In genomic region chr7:75915416-75916156, GRCh38 we compare ENCODE assay signal across 8 cellular contexts. TPM values are rescaled to one million over a fixed set of nuclear protein-coding genes. Genes with fewer than 3 reads are reported as not detected.
A peak's percentile ranks its signal among the peaks of the same experiment; 100 is the strongest.
DNase-seq lines count a peak whose midpoint lies in the region; ATAC-seq and TF ChIP-seq lines count a peak whose summit lies in the region.

No MANE protein-coding gene starts in this region.

- no peaks in the 10 kb centered on the region for H3K36me3 Mint-ChIP-seq in activated naive CD4-positive, alpha-beta T cell treated with anti-CD3 and anti-CD28 coated beads, Interleukin-2, amount 10 ng/mL, durations not matched to agents 7 days and 5 days
- no peaks in the 10 kb centered on the region for H3K36me3 Mint-ChIP-seq in activated CD8-positive, alpha-beta memory T cell treated with anti-CD3 and anti-CD28 coated beads, Interleukin-2, amount 10 ng/mL, durations not matched to agents 7 days and 5 days
- H3K36me3 Mint-ChIP-seq in neural progenitor cell: peaks cover 6% of the 10 kb centered on the region

- H3K27me3 ChIP-seq in Karpas-422 (ENCODE audit: low read length) (no peaks in the 10 kb centered on the region), neural progenitor cell (no peaks in the 10 kb centered on the region)

- H3K9ac ChIP-seq in Karpas-422 (ENCODE audit: low read length): peak overlapping the region; percentile 88
- peak overlapping the region; percentile 68 for H3K9ac ChIP-seq in neural progenitor cell

- H3K9me2 ChIP-seq in Karpas-422 (replicated peaks; ENCODE audit: insufficient read depth, low read length): no peaks in the 10 kb centered on the region

- H3K36me3 ChIP-seq in Karpas-422 (ENCODE audit: insufficient read depth, low read length): no peaks in the 10 kb centered on the region
- no peaks in the 10 kb centered on the region for H3K36me3 ChIP-seq in neural progenitor cell

- no peaks in the 10 kb centered on the region for H4K20me1 ChIP-seq in Karpas-422 (ENCODE audit: insufficient read depth, low read depth, low read length)
- H4K20me1 ChIP-seq in neural progenitor cell (ENCODE audit: low read depth): peaks cover 33% of the 10 kb centered on the region

- H3K9me3 ChIP-seq in Karpas-422 (ENCODE audit: low read length) (no peaks in the 10 kb centered on the region), neural progenitor cell (ENCODE audit: low read depth) (no peaks in the 10 kb centered on the region)

- peak overlapping the region; percentile 96 for H3K4me2 ChIP-seq in Karpas-422 (ENCODE audit: low read depth, low read length, poor library complexity, severe bottlenecking)
- peak overlapping the region; percentile 93 for H3K4me2 ChIP-seq in neural progenitor cell

- no peaks in the 10 kb centered on the region for H3K9me3 Mint-ChIP-seq in activated naive CD4-positive, alpha-beta T cell treated with anti-CD3 and anti-CD28 coated beads, Interleukin-2, amount 10 ng/mL, durations not matched to agents 7 days and 5 days
- no peaks in the 10 kb centered on the region for H3K9me3 Mint-ChIP-seq in activated CD8-positive, alpha-beta memory T cell treated with anti-CD3 and anti-CD28 coated beads, Interleukin-2, amount 10 ng/mL, durations not matched to agents 7 days and 5 days (ENCODE audit: low read depth)
- no peaks in the 10 kb centered on the region for H3K9me3 Mint-ChIP-seq in neural progenitor cell

- H3F3A ChIP-seq in neural progenitor cell (ENCODE audit: low read depth): peaks cover 8% of the 10 kb centered on the region

- H3K79me2 ChIP-seq in Karpas-422 (ENCODE audit: low read length): peaks cover 17% of the 10 kb centered on the region; the same call in 1 of the 2 replicates
- H3K79me2 ChIP-seq in neural progenitor cell (ENCODE audit: low read depth): peaks cover 54% of the 10 kb centered on the region

- peaks cover 25% of the 10 kb centered on the region for H3K27me3 Mint-ChIP-seq in activated naive CD4-positive, alpha-beta T cell treated with anti-CD3 and anti-CD28 coated beads, Interleukin-2, amount 10 ng/mL, durations not matched to agents 7 days and 5 days
- no peaks in the 10 kb centered on the region for H3K27me3 Mint-ChIP-seq in activated CD8-positive, alpha-beta memory T cell treated with anti-CD3 and anti-CD28 coated beads, Interleukin-2, amount 10 ng/mL, durations not matched to agents 7 days and 5 days
- H3K27me3 Mint-ChIP-seq in neural progenitor cell (ENCODE audit: insufficient read depth, low read depth): peaks cover 2% of the 10 kb centered on the region

- peak; percentile 49 for DNase-seq in activated naive CD4-positive, alpha-beta T cell treated with anti-CD3 and anti-CD28 coated beads, Interleukin-2, amount 10 ng/mL, durations not matched to agents 7 days and 5 days
- no peak for DNase-seq in activated naive CD4-positive, alpha-beta T cell (lab: John Stamatoyannopoulos, UW)
- DNase-seq in Karpas-422 (peak; percentile 58), fibroblast of mammary gland (ENCODE audit: low read depth) (peak; percentile 52), neural progenitor cell (ENCODE audit: low spot score) (peak; percentile 20)
- peak; percentile 50 for DNase-seq in activated CD8-positive, alpha-beta memory T cell treated with anti-CD3 and anti-CD28 coated beads, Interleukin-2, amount 10 ng/mL, durations not matched to agents 7 days and 5 days

- H2AFZ ChIP-seq in Karpas-422 (ENCODE audit: low read length) (peak overlapping the region; percentile 85; the same call in 1 of the 2 replicates), neural progenitor cell (replicated peaks) (no peak overlapping the region)

- no peak for ATAC-seq in activated CD8-positive, alpha-beta memory T cell treated with anti-CD3 and anti-CD28 coated beads, Interleukin-2, amount 10 ng/mL, durations not matched to agents 7 days and 5 days
- ATAC-seq in HG03097 (IDR thresholded peaks at IDR 0.05; ENCODE audit: low FRiP score, unreplicated experiment): no peak
- ATAC-seq in HG03521 (IDR thresholded peaks at IDR 0.05; ENCODE audit: unreplicated experiment): no peak

- peaks cover 21% of the 10 kb centered on the region for H3K4me1 ChIP-seq in Karpas-422 (ENCODE audit: low read length)
- peaks cover 12% of the 10 kb centered on the region for H3K4me1 ChIP-seq in neural progenitor cell

- H3K27ac Mint-ChIP-seq in activated naive CD4-positive, alpha-beta T cell treated with anti-CD3 and anti-CD28 coated beads, Interleukin-2, amount 10 ng/mL, durations not matched to agents 7 days and 5 days: peak overlapping the region; percentile 20
- H3K27ac Mint-ChIP-seq in activated CD8-positive, alpha-beta memory T cell treated with anti-CD3 and anti-CD28 coated beads, Interleukin-2, amount 10 ng/mL, durations not matched to agents 7 days and 5 days: peak overlapping the region; percentile 46
- H3K27ac Mint-ChIP-seq in neural progenitor cell: peak overlapping the region; percentile 83

- TF ChIP-seq CTCF in fibroblast of mammary gland (conservative IDR thresholded peaks at IDR 0.05; ENCODE audit: control insufficient read depth, insufficient read depth, low read depth, low read length) (no peak), neural progenitor cell (IDR thresholded peaks at IDR 0.05) (no peak)

- peaks cover 28% of the 10 kb centered on the region for H3K4me1 Mint-ChIP-seq in activated naive CD4-positive, alpha-beta T cell treated with anti-CD3 and anti-CD28 coated beads, Interleukin-2, amount 10 ng/mL, durations not matched to agents 7 days and 5 days
- H3K4me1 Mint-ChIP-seq in activated CD8-positive, alpha-beta memory T cell treated with anti-CD3 and anti-CD28 coated beads, Interleukin-2, amount 10 ng/mL, durations not matched to agents 7 days and 5 days: peaks cover 19% of the 10 kb centered on the region
- peaks cover 30% of the 10 kb centered on the region for H3K4me1 Mint-ChIP-seq in neural progenitor cell

- H3K27ac ChIP-seq in Karpas-422 (ENCODE audit: low read length): no peak overlapping the region
- H3K27ac ChIP-seq in neural progenitor cell: no peak overlapping the region

- CTCF ChIA-PET in activated naive CD4-positive, alpha-beta T cell treated with anti-CD3 and anti-CD28 coated beads, Interleukin-2, amount 10 ng/mL, durations not matched to agents 7 days and 5 days (lab: Charles Lee): interaction anchor here (2.2 kb wide), 1 partner anchor 104 kb away, joined by 8 read pairs; no protein-coding TSS in a partner anchor
- CTCF ChIA-PET in activated CD8-positive, alpha-beta memory T cell treated with anti-CD3 and anti-CD28 coated beads, Interleukin-2, amount 10 ng/mL, durations not matched to agents 7 days and 5 days (lab: Charles Lee): interaction anchor here (1.6 to 3.6 kb wide), 2 partner anchors 50 to 105 kb away, joined by 3 to 31 read pairs; no protein-coding TSS in a partner anchor

- H3K4me3 ChIP-seq in Karpas-422 (ENCODE audit: low read length) (peak overlapping the region; percentile 84), fibroblast of mammary gland (ENCODE audit: control insufficient read depth, low read depth, low read length) (peak overlapping the region; percentile 92), neural progenitor cell (peak overlapping the region; percentile 75)

- peak overlapping the region; percentile 83 for H3K4me3 Mint-ChIP-seq in activated naive CD4-positive, alpha-beta T cell treated with anti-CD3 and anti-CD28 coated beads, Interleukin-2, amount 10 ng/mL, durations not matched to agents 7 days and 5 days
- H3K4me3 Mint-ChIP-seq in activated CD8-positive, alpha-beta memory T cell treated with anti-CD3 and anti-CD28 coated beads, Interleukin-2, amount 10 ng/mL, durations not matched to agents 7 days and 5 days: peak overlapping the region; percentile 88
- H3K4me3 Mint-ChIP-seq in neural progenitor cell: peak overlapping the region; percentile 96

RNA-seq across cellular contexts. Expression of gene POR, which starts 0.6 kb away (rescaled TPM):
- 19.8 and 38.9 TPM in 2 replicates for total RNA-seq in Karpas-422 (2014; rRNA removed; shearing (Covaris generic); ENCODE audit: low replicate concordance)
- 10 to 100 TPM; 52.0 to 57.6 TPM for total RNA-seq in activated CD8-positive, alpha-beta memory T cell treated with anti-CD3 and anti-CD28 coated beads, Interleukin-2, amount 10 ng/mL, durations not matched to agents 7 days and 5 days
- total RNA-seq in neural progenitor cell (ENCODE audit: low replicate concordance): 38.6 and 61.0 TPM in 2 replicates

RNA-seq across cellular contexts. Expression of gene RHBDD2, which starts 36.8 kb away (rescaled TPM):
- 35.2 and 35.5 TPM in 2 replicates for total RNA-seq in Karpas-422 (2014; rRNA removed; shearing (Covaris generic); ENCODE audit: low replicate concordance)
- 10 to 100 TPM; 25.4 to 48.0 TPM for total RNA-seq in activated CD8-positive, alpha-beta memory T cell treated with anti-CD3 and anti-CD28 coated beads, Interleukin-2, amount 10 ng/mL, durations not matched to agents 7 days and 5 days
- 15.4 and 52.7 TPM in 2 replicates for total RNA-seq in neural progenitor cell (ENCODE audit: low replicate concordance)

Comparison
In these comparisons a context has a peak if more than half of its experiments do, and no peak if none do; other contexts are left out.
1. DNase-seq: peak in activated naive CD4-positive, alpha-beta T cell treated with anti-CD3 and anti-CD28 coated beads, Interleukin-2, amount 10 ng/mL, durations not matched to agents 7 days and 5 days (single experiment), Karpas-422 (single experiment), activated CD8-positive, alpha-beta memory T cell treated with anti-CD3 and anti-CD28 coated beads, Interleukin-2, amount 10 ng/mL, durations not matched to agents 7 days and 5 days (single experiment), fibroblast of mammary gland (single experiment) and neural progenitor cell (single experiment); none in activated naive CD4-positive, alpha-beta T cell (0 of 4).
2. H3K27ac Mint-ChIP-seq: peak in every context shown above with its lines; median percentile 83 in neural progenitor cell; 46 in activated CD8-positive, alpha-beta memory T cell treated with anti-CD3 and anti-CD28 coated beads, Interleukin-2, amount 10 ng/mL, durations not matched to agents 7 days and 5 days; 20 in activated naive CD4-positive, alpha-beta T cell treated with anti-CD3 and anti-CD28 coated beads, Interleukin-2, amount 10 ng/mL, durations not matched to agents 7 days and 5 days.
3. Peak in every context shown above with its lines, with median percentiles within 50 percentile points of each other: H3K4me3 Mint-ChIP-seq and H3K4me3 ChIP-seq.